ENCODE assay signal across 8 cellular contexts in the genomic region with DNA sequence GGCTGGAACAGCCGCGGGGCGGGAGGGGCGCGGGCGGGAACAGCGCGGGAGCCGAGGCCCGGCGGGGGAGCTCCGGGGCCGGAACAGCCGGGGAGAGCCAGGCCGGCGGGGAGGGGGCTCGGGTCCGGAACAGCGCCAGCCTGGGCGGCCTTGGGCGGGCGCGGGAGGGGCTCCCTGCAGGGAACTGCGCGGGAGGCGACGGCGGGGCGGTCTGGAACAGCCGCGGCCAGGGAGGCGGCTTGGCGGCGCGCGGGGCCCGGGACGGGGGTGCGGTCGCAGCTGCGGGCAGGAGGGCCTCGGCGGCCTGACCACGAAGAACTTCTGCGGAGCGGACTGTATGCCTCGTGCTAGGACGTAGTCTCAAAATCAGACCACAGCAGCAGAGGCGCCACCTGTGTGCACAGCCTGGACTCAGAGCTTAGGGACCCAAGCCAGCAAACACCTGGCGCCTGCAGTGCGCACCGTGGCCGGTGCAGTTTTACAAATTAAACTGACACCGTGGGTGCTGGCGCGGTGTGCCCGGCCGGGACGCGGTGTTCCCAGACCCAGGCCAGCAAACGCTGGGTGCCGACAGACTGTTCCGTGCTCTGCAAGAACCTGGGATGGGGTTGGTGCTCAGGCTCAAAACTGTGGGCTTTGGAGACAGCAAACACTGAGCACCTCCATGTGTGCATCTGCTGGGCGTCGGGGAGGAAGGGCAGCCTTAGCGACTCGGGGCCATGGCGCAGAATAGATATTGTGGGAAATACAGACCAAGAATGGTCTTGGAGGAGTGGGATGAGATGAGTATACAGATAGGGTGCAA. TPM values are rescaled to one million over a fixed set of nuclear protein-coding genes. Genes with fewer than 3 reads are reported as not detected.
A peak's percentile ranks its signal among the peaks of the same experiment; 100 is the strongest.
DNase-seq lines count a peak whose midpoint lies in the region; ATAC-seq and TF ChIP-seq lines count a peak whose summit lies in the region.

No MANE protein-coding gene starts in this region.

- peak overlapping the region; percentile 63 for H3K4me3 ChIP-seq in WI38 (ENCODE audit: low read depth, low read length)

- DNase-seq in NCI-H1105 treated with DMSO at 0.1 percent for 48 hours (lab: John Stamatoyannopoulos, UW) (peak; percentile 93), cerebellar cortex (ENCODE audit: low spot score) (peak; percentile 62), left lobe of liver (ENCODE audit: low spot score) (peak; percentile 93), epidermal melanocyte (ENCODE audit: insufficient read length, low spot score) (no peak)
- DNase-seq in stimulated activated CD4-positive, alpha-beta T cell treated with anti-CD3 and anti-CD28 coated beads, Interleukin-4, amount 100 ng/mL, for 24 hours = peak; percentile 75

- TF ChIP-seq POLR2A in GM15510 (IDR thresholded peaks at IDR 0.05; ENCODE audit: borderline replicate concordance, extremely low read depth, insufficient read length) = peak; percentile 70

- no peak for TF ChIP-seq CTCF in WI38 (IDR thresholded peaks at IDR 0.05; ENCODE audit: low read depth, low read length)

- ATAC-seq in HG02588 (IDR thresholded peaks at IDR 0.05; ENCODE audit: unreplicated experiment) (peak; percentile 44), left lobe of liver (peak; percentile 81)

RNA-seq across cellular contexts. Expression of gene ZNF341, which starts 0.6 kb away (rescaled TPM):
- total RNA-seq in left lobe of liver = 1.5 TPM

RNA-seq across cellular contexts. Expression of gene PXMP4, which starts 12.3 kb away (rescaled TPM):
- 15.4 TPM for total RNA-seq in left lobe of liver

RNA-seq across cellular contexts. Expression of gene E2F1, which starts 46.2 kb away (rescaled TPM):
- total RNA-seq in left lobe of liver = 0.60 TPM

RNA-seq across cellular contexts. Expression of gene NECAB3, which starts 58.1 kb away (rescaled TPM):
- 19.9 TPM for total RNA-seq in left lobe of liver
